ENCODE assay signal across 13 cellular contexts in the genomic region with DNA sequence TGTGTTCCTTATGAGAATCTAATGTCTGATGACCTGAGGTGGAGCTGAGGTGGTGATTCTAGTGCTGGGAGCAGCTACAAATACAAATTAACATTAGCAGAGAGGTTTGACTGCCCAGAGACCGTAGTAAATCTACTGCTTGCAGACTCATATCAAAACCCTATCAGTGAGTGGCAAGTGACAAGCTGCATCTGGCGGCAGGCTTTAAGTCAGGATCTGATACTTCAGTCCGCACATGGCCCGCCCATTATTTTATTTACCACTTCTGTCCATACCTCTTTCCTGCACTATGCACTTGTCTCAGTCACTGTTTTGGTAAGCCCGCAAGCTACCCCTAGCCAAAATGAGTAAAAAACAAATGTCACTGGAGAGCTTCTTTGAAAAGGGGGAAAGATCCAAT. TPM values are rescaled to one million over a fixed set of nuclear protein-coding genes. Genes with fewer than 3 reads are reported as not detected.
DNase-seq lines count a peak whose midpoint lies in the region; ATAC-seq and TF ChIP-seq lines count a peak whose summit lies in the region.
"Had no signal": no experiment of that assay in that cellular context is flagged by ENCODE, and none has a peak within 500 bp of the region (broad histone marks: within the 10 kb centered on the region; RNA-seq: fewer than 3 reads in every experiment).

No MANE protein-coding gene starts in this region.

- H3K9me3 Mint-ChIP-seq in activated CD4-positive, alpha-beta T cell treated with anti-CD3 and anti-CD28 coated beads for 36 hours (ENCODE audit: low read depth) = peaks cover 4% of the 10 kb centered on the region
- H3K9me3 Mint-ChIP-seq in HFFc6 = no peaks in the 10 kb centered on the region
- peaks cover 1% of the 10 kb centered on the region for H3K9me3 Mint-ChIP-seq in T-helper 2 cell treated with Interferon-gamma antibody and Interleukin-4, amounts not matched to agents 5 μg/mL and 100 μg/mL, for 36 hours
- H3K9me3 Mint-ChIP-seq in natural killer cell = no peaks in the 10 kb centered on the region
- H3K9me3 Mint-ChIP-seq: type B pancreatic cell had no signal

- POLR2A ChIA-PET in activated CD4-positive, alpha-beta T cell treated with anti-CD3 and anti-CD28 coated beads for 36 hours (lab: Charles Lee) = interaction anchor here (1.8 kb wide), 1 partner anchor 12 kb away, joined by 12 read pairs; the partner anchor contains the start of gene CEP128

- peak overlapping the region; percentile 85 for H3K27ac Mint-ChIP-seq in activated CD4-positive, alpha-beta T cell treated with anti-CD3 and anti-CD28 coated beads for 36 hours
- peak overlapping the region; percentile 79; the same call in 1 of the 2 replicates for H3K27ac Mint-ChIP-seq in HFFc6
- H3K27ac Mint-ChIP-seq in T-helper 2 cell treated with Interferon-gamma antibody and Interleukin-4, amounts not matched to agents 5 μg/mL and 100 μg/mL, for 36 hours = peak overlapping the region; percentile 88
- H3K27ac Mint-ChIP-seq in natural killer cell = peak overlapping the region; percentile 72 to 89
- H3K27ac Mint-ChIP-seq: type B pancreatic cell had no signal

- peaks cover 31% of the 10 kb centered on the region for H3K4me1 Mint-ChIP-seq in activated CD4-positive, alpha-beta T cell treated with anti-CD3 and anti-CD28 coated beads for 36 hours
- peaks cover 66% of the 10 kb centered on the region for H3K4me1 Mint-ChIP-seq in HFFc6 (ENCODE audit: low read depth)
- H3K4me1 Mint-ChIP-seq in T-helper 2 cell treated with Interferon-gamma antibody and Interleukin-4, amounts not matched to agents 5 μg/mL and 100 μg/mL, for 36 hours (ENCODE audit: low read depth) = peaks cover 49% of the 10 kb centered on the region
- H3K4me1 Mint-ChIP-seq in natural killer cell = peaks cover 22 to 42% of the 10 kb centered on the region in 2 donors

- H3K27me3 Mint-ChIP-seq in activated CD4-positive, alpha-beta T cell treated with anti-CD3 and anti-CD28 coated beads for 36 hours = no peaks in the 10 kb centered on the region
- H3K27me3 Mint-ChIP-seq in HFFc6 (ENCODE audit: insufficient read depth) (no peaks in the 10 kb centered on the region; the same call in 1 of the 2 replicates), natural killer cell (ENCODE audit: low read depth in 2 of 2) (no peaks in the 10 kb centered on the region)
- H3K27me3 Mint-ChIP-seq in T-helper 2 cell treated with Interferon-gamma antibody and Interleukin-4, amounts not matched to agents 5 μg/mL and 100 μg/mL, for 36 hours (ENCODE audit: low read depth) = no peaks in the 10 kb centered on the region
- H3K27me3 Mint-ChIP-seq: type B pancreatic cell had no signal

- H3K36me3 Mint-ChIP-seq in activated CD4-positive, alpha-beta T cell treated with anti-CD3 and anti-CD28 coated beads for 36 hours (ENCODE audit: low read depth) = peaks cover 28% of the 10 kb centered on the region
- H3K36me3 Mint-ChIP-seq in HFFc6 (ENCODE audit: low read depth) = peaks cover 7% of the 10 kb centered on the region
- peaks cover 47% of the 10 kb centered on the region for H3K36me3 Mint-ChIP-seq in T-helper 2 cell treated with Interferon-gamma antibody and Interleukin-4, amounts not matched to agents 5 μg/mL and 100 μg/mL, for 36 hours (ENCODE audit: low read depth)
- no peaks in the 10 kb centered on the region for H3K36me3 Mint-ChIP-seq in natural killer cell
- H3K36me3 Mint-ChIP-seq: type B pancreatic cell had no signal

- ATAC-seq in activated CD4-positive, alpha-beta T cell treated with anti-CD3 and anti-CD28 coated beads for 36 hours = no peak
- ATAC-seq in natural killer cell (no peak), GM19397 (IDR thresholded peaks at IDR 0.05; ENCODE audit: unreplicated experiment) (no peak), HG02610 (IDR thresholded peaks at IDR 0.05; ENCODE audit: unreplicated experiment) (no peak), HG03520 (IDR thresholded peaks at IDR 0.05; ENCODE audit: unreplicated experiment) (no peak)

- TF ChIP-seq CTCF in HFFc6 (IDR thresholded peaks at IDR 0.05) = no peak
- TF ChIP-seq CTCF in natural killer cell (IDR thresholded peaks at IDR 0.05) = no peak

- intact Hi-C loops in activated CD4-positive, alpha-beta T cell treated with anti-CD3 and anti-CD28 coated beads for 36 hours (cut with DNase I, micrococcal nuclease) = loop anchor here (2.0 kb wide), 2 partner anchors 17 to 291 kb away; partner anchors contain the start of gene GTF2A1 (in 1 of the 2)
- intact Hi-C loops in natural killer cell (cut with micrococcal nuclease) = no loop called here

- no peak overlapping the region for H3K4me3 Mint-ChIP-seq in activated CD4-positive, alpha-beta T cell treated with anti-CD3 and anti-CD28 coated beads for 36 hours
- H3K4me3 Mint-ChIP-seq in HFFc6 (no peak overlapping the region), natural killer cell (peak overlapping the region; percentile 47)
- H3K4me3 Mint-ChIP-seq in T-helper 2 cell treated with Interferon-gamma antibody and Interleukin-4, amounts not matched to agents 5 μg/mL and 100 μg/mL, for 36 hours = peak overlapping the region; percentile 52
- H3K4me3 Mint-ChIP-seq: type B pancreatic cell had no signal

- CTCF ChIA-PET in activated CD4-positive, alpha-beta T cell treated with anti-CD3 and anti-CD28 coated beads for 36 hours (lab: Charles Lee) = interaction anchor here (0.7 to 2.6 kb wide), 4 partner anchors 12 to 57 kb away, joined by 3 to 12 read pairs (median 3); no protein-coding TSS in a partner anchor

- no peak for DNase-seq in activated CD4-positive, alpha-beta T cell treated with anti-CD3 and anti-CD28 coated beads for 36 hours
- no peak for DNase-seq in activated CD4-positive, alpha-beta T cell treated with anti-CD3 and anti-CD28 coated beads for 4 hours
- DNase-seq in HFFc6 = no peak
- DNase-seq in T-helper 2 cell treated with Interferon-gamma antibody and Interleukin-4, amounts not matched to agents 5 μg/mL and 100 μg/mL, for 36 hours (ENCODE audit: low spot score) = no peak
- DNase-seq in natural killer cell = no peak
- DNase-seq: 8988T, dermis blood vessel endothelial cell, ovary, SW 1271 had no signal

RNA-seq across cellular contexts. Expression of gene CEP128, which starts 11.4 kb away (rescaled TPM):
- total RNA-seq in activated CD4-positive, alpha-beta T cell treated with anti-CD3 and anti-CD28 coated beads for 36 hours = 10 to 100 TPM; 18.6 to 21.6 TPM
- total RNA-seq in HFFc6 (2021; fragmentation: NEBNext Ultra II Directional; extraction: Animal tissue kit (Norgen Biotek cat#: 25700)) = 10 to 100 TPM in 1 of 6 experiments, 1 to 10 TPM in 5; 4.8 to 10.3 (median 8.8) TPM
- total RNA-seq in natural killer cell = 10 to 100 TPM; 14.4 to 16.7 (median 15.6) TPM

RNA-seq across cellular contexts. Expression of gene TSHR, which starts 25.3 kb away (rescaled TPM):
- not detected for total RNA-seq in activated CD4-positive, alpha-beta T cell treated with anti-CD3 and anti-CD28 coated beads for 36 hours
- not detected for total RNA-seq in HFFc6 (2021; fragmentation: NEBNext Ultra II Directional; extraction: Animal tissue kit (Norgen Biotek cat#: 25700))
- total RNA-seq in natural killer cell = under 1 TPM in 1 of 3 donors, not detected in 2; 0.80 TPM
- total RNA-seq: dermis blood vessel endothelial cell had no signal

Comparison
In these comparisons a context has a peak if more than half of its experiments do, and no peak if none do; other contexts are left out.
1. H3K4me3 Mint-ChIP-seq: peak in T-helper 2 cell treated with Interferon-gamma antibody and Interleukin-4, amounts not matched to agents 5 μg/mL and 100 μg/mL, for 36 hours (single experiment) and natural killer cell (single experiment); none in activated CD4-positive, alpha-beta T cell treated with anti-CD3 and anti-CD28 coated beads for 36 hours (single experiment) and HFFc6 (single experiment).
2. Peak in every context shown above with its lines, with median percentiles within 50 percentile points of each other: H3K27ac Mint-ChIP-seq.